2 cellular contexts compared by ENCODE assay signal in genomic region chr3:171814662-171815061, GRCh38.
A peak's percentile ranks its signal among the peaks of the same experiment; 100 is the strongest.
TF ChIP-seq lines count a peak whose summit lies in the region.

No MANE protein-coding gene starts in this region.

TF ChIP-seq in HEK293, 187 proteins besides CTCF, POLR2A, EP300 and RAD21:
- TF ChIP-seq, protein P1, sequence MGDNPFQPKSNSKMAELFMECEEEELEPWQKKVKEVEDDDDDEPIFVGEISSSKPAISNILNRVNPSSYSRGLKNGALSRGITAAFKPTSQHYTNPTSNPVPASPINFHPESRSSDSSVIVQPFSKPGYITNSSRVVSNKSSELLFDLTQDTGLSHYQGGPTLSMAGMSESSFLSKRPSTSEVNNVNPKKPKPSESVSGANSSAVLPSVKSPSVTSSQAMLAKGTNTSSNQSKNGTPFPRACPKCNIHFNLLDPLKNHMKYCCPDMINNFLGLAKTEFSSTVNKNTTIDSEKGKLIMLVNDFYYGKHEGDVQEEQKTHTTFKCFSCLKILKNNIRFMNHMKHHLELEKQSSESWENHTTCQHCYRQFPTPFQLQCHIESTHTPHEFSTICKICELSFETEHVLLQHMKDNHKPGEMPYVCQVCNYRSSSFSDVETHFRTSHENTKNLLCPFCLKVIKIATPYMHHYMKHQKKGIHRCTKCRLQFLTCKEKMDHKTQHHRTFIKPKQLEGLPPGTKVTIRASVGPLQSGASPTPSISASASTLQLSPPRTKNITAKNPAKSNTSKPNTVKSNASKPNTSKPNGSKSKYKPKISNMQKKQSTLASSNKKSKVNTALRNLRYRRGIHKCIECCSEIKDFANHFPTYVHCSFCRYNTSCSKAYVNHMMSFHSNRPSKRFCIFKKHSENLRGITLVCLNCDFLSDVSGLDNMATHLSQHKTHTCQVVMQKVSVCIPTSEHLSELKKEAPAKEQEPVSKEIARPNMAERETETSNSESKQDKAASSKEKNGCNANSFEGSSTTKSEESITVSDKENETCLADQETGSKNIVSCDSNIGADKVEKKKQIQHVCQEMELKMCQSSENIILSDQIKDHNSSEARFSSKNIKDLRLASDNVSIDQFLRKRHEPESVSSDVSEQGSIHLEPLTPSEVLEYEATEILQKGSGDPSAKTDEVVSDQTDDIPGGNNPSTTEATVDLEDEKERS (tag by site-specific recombination; IDR thresholded peaks at IDR 0.05), result peak; percentile 50; the same call in 1 of the 2 replicates
- TF ChIP-seq ZNF146 (tag by site-specific recombination; IDR thresholded peaks at IDR 0.05), result peak; percentile 99
- TF ChIP-seq, protein P2, sequence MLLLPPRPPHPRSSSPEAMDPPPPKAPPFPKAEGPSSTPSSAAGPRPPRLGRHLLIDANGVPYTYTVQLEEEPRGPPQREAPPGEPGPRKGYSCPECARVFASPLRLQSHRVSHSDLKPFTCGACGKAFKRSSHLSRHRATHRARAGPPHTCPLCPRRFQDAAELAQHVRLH (tag by site-specific recombination; IDR thresholded peaks at IDR 0.05), result peak; percentile 60; the same call in 1 of the 2 replicates

TF ChIP-seq in K562, 482 proteins besides CTCF, POLR2A, EP300 and RAD21:
- peak in 1 of 2 experiments; percentile 72; a peak in 2 of 4 replicates for TF ChIP-seq KDM1A (IDR thresholded peaks at IDR 0.05)
- peak; percentile 85 for TF ChIP-seq BCOR (IDR thresholded peaks at IDR 0.05)
- peak; percentile 72; the same call in 1 of the 2 replicates for TF ChIP-seq SMARCA5 (IDR thresholded peaks at IDR 0.05)
- TF ChIP-seq ADNP (tag; IDR thresholded peaks at IDR 0.05), result 0 out of 2 replicates have a peak, but pooled peaks have one; percentile 56
- TF ChIP-seq, protein P3, sequence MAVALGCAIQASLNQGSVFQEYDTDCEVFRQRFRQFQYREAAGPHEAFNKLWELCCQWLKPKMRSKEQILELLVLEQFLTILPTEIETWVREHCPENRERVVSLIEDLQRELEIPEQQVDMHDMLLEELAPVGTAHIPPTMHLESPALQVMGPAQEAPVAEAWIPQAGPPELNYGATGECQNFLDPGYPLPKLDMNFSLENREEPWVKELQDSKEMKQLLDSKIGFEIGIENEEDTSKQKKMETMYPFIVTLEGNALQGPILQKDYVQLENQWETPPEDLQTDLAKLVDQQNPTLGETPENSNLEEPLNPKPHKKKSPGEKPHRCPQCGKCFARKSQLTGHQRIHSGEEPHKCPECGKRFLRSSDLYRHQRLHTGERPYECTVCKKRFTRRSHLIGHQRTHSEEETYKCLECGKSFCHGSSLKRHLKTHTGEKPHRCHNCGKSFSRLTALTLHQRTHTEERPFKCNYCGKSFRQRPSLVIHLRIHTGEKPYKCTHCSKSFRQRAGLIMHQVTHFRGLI (CRISPR knock-in tag; IDR thresholded peaks at IDR 0.05), result 0 out of 2 replicates have a peak, but pooled peaks have one; percentile 37
- peak; percentile 20; the same call in 1 of the 2 replicates for TF ChIP-seq HDAC2 (IDR thresholded peaks at IDR 0.05)
- 0 out of 2 replicates have a peak, but pooled peaks have one; percentile 14 for TF ChIP-seq TCF15 (CRISPR knock-in tag; IDR thresholded peaks at IDR 0.05)
- peak; percentile 14; the same call in 1 of the 2 replicates for TF ChIP-seq NFIC (IDR thresholded peaks at IDR 0.05)
- peak; percentile 13 for TF ChIP-seq RBM25 (IDR thresholded peaks at IDR 0.05; ENCODE audit: low read depth, low read length, severe bottlenecking)
- peak; percentile 87 for TF ChIP-seq ZNF146 (CRISPR knock-in tag; IDR thresholded peaks at IDR 0.05; ENCODE audit: unreplicated experiment)
